Comparison of ENCODE assay signal across 1 cellular context in genomic region chr10:88892223-88892967, GRCh38.
TF ChIP-seq lines count a peak whose summit lies in the region.

No MANE protein-coding gene starts in this region.

TF ChIP-seq in A549, 52 proteins besides CTCF, POLR2A, EP300 and RAD21 (continued from another document):
- TF ChIP-seq HMGXB4 (CRISPR knock-in tag; IDR thresholded peaks at IDR 0.05; ENCODE audit: borderline replicate concordance) (no peak), PHF8 (IDR thresholded peaks at IDR 0.05; ENCODE audit: borderline replicate concordance, low read depth) (no peak), FOSL2 (IDR thresholded peaks at IDR 0.05) (no peak), FOSL2 (CRISPR knock-in tag; IDR thresholded peaks at IDR 0.05) (no peak), CEBPB (IDR thresholded peaks at IDR 0.05) (no peak), BCL3 (IDR thresholded peaks at IDR 0.05) (no peak)
